ENCODE assay signal across 8 cellular contexts in the genomic region with DNA sequence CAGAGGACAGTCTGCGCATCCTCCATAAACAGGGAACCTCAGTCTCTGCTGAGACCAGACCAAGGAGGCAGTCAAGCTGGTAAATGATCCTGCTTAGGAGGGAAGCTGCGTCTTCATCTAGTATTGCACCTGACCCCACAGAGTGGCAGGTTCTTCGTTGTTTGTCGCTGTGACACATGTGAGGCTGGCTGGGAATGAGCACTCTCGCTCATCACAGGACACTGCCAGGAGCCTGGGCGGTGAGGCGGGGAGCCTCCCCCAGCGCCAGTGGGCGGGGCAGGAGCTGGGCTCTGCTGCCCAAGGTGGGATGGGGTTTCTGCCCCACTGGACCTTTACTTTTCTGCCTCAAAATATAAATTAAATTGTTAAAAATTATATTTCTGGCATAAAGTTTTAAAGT. TPM values are rescaled to one million over a fixed set of nuclear protein-coding genes. Genes with fewer than 3 reads are reported as not detected.
"Had no signal": no experiment of that assay in that cellular context is flagged by ENCODE, and none has a peak within 500 bp of the region (broad histone marks: within the 10 kb centered on the region; RNA-seq: fewer than 3 reads in every experiment).

No MANE protein-coding gene starts in this region.

- H3K4me1 ChIP-seq: HAP-1 had no signal

- H3K9me3 ChIP-seq: HAP-1 had no signal

- H3K4me3 ChIP-seq: GM23248, HAP-1 had no signal

- H3K4me1 Mint-ChIP-seq: IgD-negative memory B cell had no signal

- DNase-seq: GM23248, GOT3, HFFc6 had no signal

- H2AFZ ChIP-seq: GM23248 had no signal

- H3K36me3 ChIP-seq: HAP-1 had no signal

- FAIRE-seq: H54, HepG2 had no signal

- H3K27ac ChIP-seq: GM23248, HL-60 had no signal

- H3K36me3 Mint-ChIP-seq: IgD-negative memory B cell had no signal

- H3K4me3 Mint-ChIP-seq: HFFc6, IgD-negative memory B cell had no signal

- H3K9ac ChIP-seq: GM23248 had no signal

- H3K27ac Mint-ChIP-seq: HFFc6, IgD-negative memory B cell had no signal

RNA-seq across cellular contexts. Expression of a gene that starts 48.4 kb away (rescaled TPM):
- total RNA-seq: HepG2 had no signal
- polyA plus RNA-seq: HepG2, IgD-negative memory B cell had no signal
